In the genomic region with DNA sequence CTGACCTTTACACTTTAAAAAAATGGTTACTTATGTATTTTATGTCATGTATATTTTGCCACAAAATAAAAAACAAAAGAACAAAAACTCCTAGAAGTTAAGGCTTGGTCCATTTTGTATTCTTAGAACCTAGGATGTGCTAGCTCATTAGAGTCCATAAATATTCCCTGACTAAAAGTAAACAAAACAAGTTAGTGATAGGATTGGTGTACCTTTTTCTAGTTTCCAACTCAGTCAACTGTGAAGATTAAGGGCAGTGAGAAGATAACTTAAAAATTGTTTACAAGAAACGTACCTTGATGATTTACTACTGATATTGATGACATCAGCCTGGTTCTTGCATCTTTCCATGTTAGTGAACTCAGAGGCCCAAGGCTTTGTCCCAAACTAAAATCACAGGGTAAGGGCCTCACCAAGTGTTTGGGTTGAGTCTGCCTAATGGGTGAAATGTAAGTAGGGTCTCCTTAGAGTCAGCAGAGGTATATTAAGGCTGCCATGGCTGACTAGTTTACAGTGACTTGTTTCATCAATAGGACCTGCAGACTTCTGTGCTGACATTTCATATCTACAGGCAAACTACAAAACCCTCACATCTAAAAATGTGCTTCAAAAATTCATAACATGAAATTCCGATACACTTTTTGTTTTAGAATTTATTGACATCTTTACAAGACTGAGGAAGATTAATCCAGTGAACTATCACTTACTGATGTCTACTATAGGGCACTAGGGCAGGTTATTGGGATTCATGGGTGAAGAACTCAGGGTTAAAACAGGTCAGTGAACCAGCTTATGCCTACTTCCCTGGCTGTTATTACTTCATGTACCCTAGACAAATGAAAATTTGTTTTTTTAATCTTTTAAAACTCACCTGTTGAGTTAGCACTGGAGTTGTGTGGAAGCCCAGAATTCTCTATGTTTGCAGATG, we compare ENCODE assay signal across 11 cellular contexts. TPM values are rescaled to one million over a fixed set of nuclear protein-coding genes. Genes with fewer than 3 reads are reported as not detected.
DNase-seq lines count a peak whose midpoint lies in the region; ATAC-seq and TF ChIP-seq lines count a peak whose summit lies in the region.
"Had no signal": no experiment of that assay in that cellular context is flagged by ENCODE, and none has a peak within 500 bp of the region (broad histone marks: within the 10 kb centered on the region; RNA-seq: fewer than 3 reads in every experiment).

No MANE protein-coding gene starts in this region.

- intact Hi-C loops in activated naive CD4-positive, alpha-beta T cell treated with anti-CD3 and anti-CD28 coated beads for 36 hours (cut with micrococcal nuclease), result loop anchor here (1.0 kb wide), 5 partner anchors 18 to 151 kb away; a partner anchor contains a TSS
- intact Hi-C loops in right lobe of liver (cut with DNase I) (no loop called here), colonic mucosa (cut with DNase I) (no loop called here)

- H3K4me3 ChIP-seq in right lobe of liver (no peak overlapping the region), tibial nerve (no peak overlapping the region), colonic mucosa (no peak overlapping the region)
- H3K4me3 ChIP-seq: adrenal gland had no signal

- no peak for DNase-seq in activated naive CD4-positive, alpha-beta T cell treated with anti-CD3 and anti-CD28 coated beads for 36 hours
- DNase-seq in activated naive CD4-positive, alpha-beta T cell (lab: John Stamatoyannopoulos, UW), result no peak
- DNase-seq in activated CD8-positive, alpha-beta T cell treated with anti-CD3 and anti-CD28 coated beads, Interleukin-2, amount 10 ng/mL, durations not matched to agents 7 days and 5 days, result no peak
- no peak for DNase-seq in right lobe of liver
- no peak for DNase-seq in tibial nerve (ENCODE audit: low spot score in 2 of 2)
- no peak for DNase-seq in occipital lobe (lab: John Stamatoyannopoulos, UW)
- no peak for DNase-seq in cortex of kidney (lab: John Stamatoyannopoulos, UW)
- DNase-seq in colonic mucosa, result no peak
- DNase-seq: adrenal gland, small intestine, WERI-Rb-1 had no signal

- POLR2A ChIA-PET in activated CD8-positive, alpha-beta T cell treated with anti-CD3 and anti-CD28 coated beads, Interleukin-2, amount 10 ng/mL, durations not matched to agents 7 days and 5 days (lab: Charles Lee), result interaction anchor here (0.6 to 1.2 kb wide), 2 partner anchors 18 to 81 kb away, joined by 3 read pairs; no protein-coding TSS in a partner anchor

- H3K4me1 ChIP-seq in right lobe of liver (peaks cover 0 to 34% (median 13%) of the 10 kb centered on the region in 4 donors), tibial nerve (peaks cover 0 to 46% (median 11%) of the 10 kb centered on the region in 4 donors), colonic mucosa (no peaks in the 10 kb centered on the region)

- CTCF ChIA-PET in activated naive CD4-positive, alpha-beta T cell treated with anti-CD3 and anti-CD28 coated beads for 36 hours (lab: Charles Lee), result interaction anchor here (0.7 to 6.8 kb wide), 4 partner anchors 18 to 159 kb away, joined by 3 to 58 read pairs (median 4); no protein-coding TSS in a partner anchor
- CTCF ChIA-PET in activated CD8-positive, alpha-beta T cell treated with anti-CD3 and anti-CD28 coated beads, Interleukin-2, amount 10 ng/mL, durations not matched to agents 7 days and 5 days (lab: Charles Lee), result interaction anchor here (0.5 to 4.7 kb wide), 4 partner anchors 48 to 106 kb away, joined by 3 to 33 read pairs (median 6); no protein-coding TSS in a partner anchor

- ATAC-seq in activated CD8-positive, alpha-beta T cell treated with anti-CD3 and anti-CD28 coated beads, Interleukin-2, amount 10 ng/mL, durations not matched to agents 7 days and 5 days, result no peak
- ATAC-seq in right lobe of liver, result peak; percentile 8 to 50 (median 14)

- TF ChIP-seq POLR2A in right lobe of liver (IDR thresholded peaks at IDR 0.05) (no peak), tibial nerve (IDR thresholded peaks at IDR 0.05) (no peak)

- 53% methylated on average over 2 of the region's 2 CpGs for WGBS in right lobe of liver (ENCODE audit: insufficient coverage, low coverage, low lambda C conversion rate, missing lambda C conversion rate)
- 80 to 89% methylated on average over 2 of the region's 2 CpGs for WGBS in tibial nerve, 2 donors

- H3K4me1 Mint-ChIP-seq in activated naive CD4-positive, alpha-beta T cell treated with anti-CD3 and anti-CD28 coated beads for 36 hours (ENCODE audit: low read depth), result peaks cover 69% of the 10 kb centered on the region
- H3K4me1 Mint-ChIP-seq in activated CD8-positive, alpha-beta T cell treated with anti-CD3 and anti-CD28 coated beads, Interleukin-2, amount 10 ng/mL, durations not matched to agents 7 days and 5 days (ENCODE audit: low read depth), result peaks cover 72% of the 10 kb centered on the region

- H3K27ac ChIP-seq in right lobe of liver, result peak overlapping the region; percentile 7 to 66 (median 13)
- H3K27ac ChIP-seq in tibial nerve, result peak overlapping the region in 3 of 4 donors; percentile 5 to 98 (median 93)
- H3K27ac ChIP-seq in colonic mucosa, result no peak overlapping the region
- H3K27ac ChIP-seq: WERI-Rb-1 had no signal

- H3K9me3 ChIP-seq in right lobe of liver (no peaks in the 10 kb centered on the region), tibial nerve (no peaks in the 10 kb centered on the region), colonic mucosa (no peaks in the 10 kb centered on the region)
- H3K9me3 ChIP-seq: adrenal gland had no signal

- peaks cover 65% of the 10 kb centered on the region for H3K36me3 Mint-ChIP-seq in activated naive CD4-positive, alpha-beta T cell treated with anti-CD3 and anti-CD28 coated beads for 36 hours (ENCODE audit: low read depth)
- peaks cover 82% of the 10 kb centered on the region for H3K36me3 Mint-ChIP-seq in activated CD8-positive, alpha-beta T cell treated with anti-CD3 and anti-CD28 coated beads, Interleukin-2, amount 10 ng/mL, durations not matched to agents 7 days and 5 days (ENCODE audit: low read depth)

- H3K36me3 ChIP-seq in right lobe of liver (peaks cover 0 to 15% (median 6%) of the 10 kb centered on the region in 4 donors), tibial nerve (peaks cover 0 to 33% (median 0%) of the 10 kb centered on the region in 3 donors), colonic mucosa (no peaks in the 10 kb centered on the region)

- no peak for TF ChIP-seq CTCF in right lobe of liver (IDR thresholded peaks at IDR 0.05)
- no peak for TF ChIP-seq CTCF in tibial nerve (IDR thresholded peaks at IDR 0.05)
- no peak for TF ChIP-seq CTCF in colonic mucosa (IDR thresholded peaks at IDR 0.05)

- H3K9ac ChIP-seq in colonic mucosa (ENCODE audit: low read depth in 2 of 2, low read length in 2 of 2), result no peak overlapping the region

- H3K27me3 Mint-ChIP-seq in activated naive CD4-positive, alpha-beta T cell treated with anti-CD3 and anti-CD28 coated beads for 36 hours (ENCODE audit: low read depth), result no peaks in the 10 kb centered on the region
- no peaks in the 10 kb centered on the region for H3K27me3 Mint-ChIP-seq in activated CD8-positive, alpha-beta T cell treated with anti-CD3 and anti-CD28 coated beads, Interleukin-2, amount 10 ng/mL, durations not matched to agents 7 days and 5 days (ENCODE audit: low read depth)

- H3K27me3 ChIP-seq in right lobe of liver (no peaks in the 10 kb centered on the region), tibial nerve (no peaks in the 10 kb centered on the region), colonic mucosa (no peaks in the 10 kb centered on the region)
- H3K27me3 ChIP-seq: adrenal gland had no signal

- H3K9me3 Mint-ChIP-seq in activated naive CD4-positive, alpha-beta T cell treated with anti-CD3 and anti-CD28 coated beads for 36 hours, result peaks cover 12% of the 10 kb centered on the region
- H3K9me3 Mint-ChIP-seq in activated CD8-positive, alpha-beta T cell treated with anti-CD3 and anti-CD28 coated beads, Interleukin-2, amount 10 ng/mL, durations not matched to agents 7 days and 5 days (ENCODE audit: insufficient read depth), result no peaks in the 10 kb centered on the region

- H3K27ac Mint-ChIP-seq in activated naive CD4-positive, alpha-beta T cell treated with anti-CD3 and anti-CD28 coated beads for 36 hours, result peak overlapping the region; percentile 96
- H3K27ac Mint-ChIP-seq in activated CD8-positive, alpha-beta T cell treated with anti-CD3 and anti-CD28 coated beads, Interleukin-2, amount 10 ng/mL, durations not matched to agents 7 days and 5 days, result peak overlapping the region; percentile 81

- TF ChIP-seq EP300 in tibial nerve (IDR thresholded peaks at IDR 0.05), result no peak

- peak overlapping the region; percentile 89 for H3K4me3 Mint-ChIP-seq in activated naive CD4-positive, alpha-beta T cell treated with anti-CD3 and anti-CD28 coated beads for 36 hours
- H3K4me3 Mint-ChIP-seq in activated CD8-positive, alpha-beta T cell treated with anti-CD3 and anti-CD28 coated beads, Interleukin-2, amount 10 ng/mL, durations not matched to agents 7 days and 5 days, result peak overlapping the region; percentile 97

RNA-seq across cellular contexts. Expression of a gene that starts 4.4 kb away (rescaled TPM):
- total RNA-seq in activated naive CD4-positive, alpha-beta T cell treated with anti-CD3 and anti-CD28 coated beads for 36 hours, result 100 to 1,000 TPM; 232 to 255 TPM
- total RNA-seq in activated CD8-positive, alpha-beta T cell treated with anti-CD3 and anti-CD28 coated beads, Interleukin-2, amount 10 ng/mL, durations not matched to agents 7 days and 5 days, result 100 to 1,000 TPM; 434 to 461 TPM
- total RNA-seq in right lobe of liver (100 to 1,000 TPM; 173 to 557 (median 229) TPM), tibial nerve (100 to 1,000 TPM; 145 to 196 (median 181) TPM), occipital lobe (101 TPM), colonic mucosa (100 to 1,000 TPM; 126 to 175 TPM)
